1 cellular context compared by ENCODE assay signal in the genomic region with DNA sequence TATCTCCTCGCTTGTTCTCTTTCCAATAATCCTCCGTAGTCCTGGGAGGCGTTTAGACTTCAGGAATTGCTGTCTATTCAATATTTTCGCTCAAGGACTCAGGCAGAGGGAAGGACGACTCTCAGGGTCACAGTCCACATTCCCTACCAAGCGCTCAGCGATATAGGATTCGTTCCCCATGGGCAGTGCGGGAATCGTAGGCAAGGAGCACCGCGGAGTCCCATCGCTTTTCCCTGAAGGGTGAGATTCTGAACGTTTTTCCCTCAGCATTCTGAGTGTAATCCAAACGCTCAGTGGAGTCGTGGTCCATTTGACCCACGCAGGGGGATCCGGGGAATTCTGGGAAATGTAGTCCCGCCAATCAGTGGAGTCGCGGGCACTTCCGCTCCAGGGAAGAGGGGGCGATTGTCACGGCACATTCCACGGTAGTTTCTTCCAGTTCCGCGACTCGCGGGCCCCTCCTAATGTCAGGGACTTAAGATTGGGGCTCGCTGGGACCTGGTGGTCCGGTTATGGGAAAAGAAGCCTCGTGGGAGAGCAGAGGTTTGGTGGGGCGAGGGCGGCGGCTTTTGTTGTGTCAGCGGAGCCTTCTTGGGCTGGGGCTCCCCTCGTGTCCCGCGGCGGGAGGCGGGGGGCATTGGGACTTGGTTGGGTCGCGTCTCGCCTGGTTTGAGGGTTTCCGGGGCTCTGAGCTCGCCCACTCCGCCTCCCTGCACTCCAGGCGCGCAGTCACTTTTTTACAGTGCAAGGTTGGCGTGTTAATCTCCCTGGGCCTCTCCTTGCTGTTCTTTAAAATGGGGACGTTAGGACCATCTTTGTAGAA.
TF ChIP-seq lines count a peak whose summit lies in the region.

A gene (plus strand): TSS at position 364 of the 823 bp plus-strand sequence. CDS start 3,079 bp downstream, outside the sequence.

TF ChIP-seq in HepG2, 621 proteins besides CTCF, POLR2A, EP300 and RAD21 (continued from another document and continues in another):
- TF ChIP-seq, protein P1, sequence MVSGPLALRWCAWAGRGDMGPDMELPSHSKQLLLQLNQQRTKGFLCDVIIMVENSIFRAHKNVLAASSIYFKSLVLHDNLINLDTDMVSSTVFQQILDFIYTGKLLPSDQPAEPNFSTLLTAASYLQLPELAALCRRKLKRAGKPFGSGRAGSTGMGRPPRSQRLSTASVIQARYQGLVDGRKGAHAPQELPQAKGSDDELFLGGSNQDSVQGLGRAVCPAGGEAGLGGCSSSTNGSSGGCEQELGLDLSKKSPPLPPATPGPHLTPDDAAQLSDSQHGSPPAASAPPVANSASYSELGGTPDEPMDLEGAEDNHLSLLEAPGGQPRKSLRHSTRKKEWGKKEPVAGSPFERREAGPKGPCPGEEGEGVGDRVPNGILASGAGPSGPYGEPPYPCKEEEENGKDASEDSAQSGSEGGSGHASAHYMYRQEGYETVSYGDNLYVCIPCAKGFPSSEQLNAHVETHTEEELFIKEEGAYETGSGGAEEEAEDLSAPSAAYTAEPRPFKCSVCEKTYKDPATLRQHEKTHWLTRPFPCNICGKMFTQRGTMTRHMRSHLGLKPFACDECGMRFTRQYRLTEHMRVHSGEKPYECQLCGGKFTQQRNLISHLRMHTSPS (CRISPR knock-in tag; IDR thresholded peaks at IDR 0.05; ENCODE audit: low read depth): no peak
- TF ChIP-seq HNRNPH1 (optimal IDR thresholded peaks at IDR 0.05; ENCODE audit: low read depth, low read length) (no peak), HDAC1 (CRISPR knock-in tag; IDR thresholded peaks at IDR 0.05) (peak; percentile 72), NBN (conservative IDR thresholded peaks at IDR 0.05) (no peak), SRSF1 (optimal IDR thresholded peaks at IDR 0.05; ENCODE audit: low read depth, low read length) (peak; percentile 46), ZFP41 (CRISPR knock-in tag; IDR thresholded peaks at IDR 0.05; ENCODE audit: borderline replicate concordance) (no peak), ATAD3A (CRISPR knock-in tag; IDR thresholded peaks at IDR 0.05) (no peak), HOXA3 (CRISPR knock-in tag; IDR thresholded peaks at IDR 0.05) (peak; percentile 65), RFXANK (CRISPR knock-in tag; IDR thresholded peaks at IDR 0.05) (no peak), PAX8 (CRISPR knock-in tag; IDR thresholded peaks at IDR 0.05; ENCODE audit: borderline replicate concordance) (no peak), U2AF2 (IDR thresholded peaks at IDR 0.05; ENCODE audit: low read depth, low read length) (no peak), ZNF331 (CRISPR knock-in tag; IDR thresholded peaks at IDR 0.05) (no peak), ZNF34 (CRISPR knock-in tag; IDR thresholded peaks at IDR 0.05; ENCODE audit: borderline replicate concordance) (no peak), STAT5B (CRISPR knock-in tag; IDR thresholded peaks at IDR 0.05) (no peak), PHF5A (CRISPR knock-in tag; IDR thresholded peaks at IDR 0.05; ENCODE audit: low read depth, unreplicated experiment) (peak; percentile 36), ZNF577 (CRISPR knock-in tag; IDR thresholded peaks at IDR 0.05; ENCODE audit: borderline replicate concordance, low read depth) (no peak), NFE2L1 (CRISPR knock-in tag; IDR thresholded peaks at IDR 0.05; ENCODE audit: borderline replicate concordance) (no peak), ZNF776 (CRISPR knock-in tag; IDR thresholded peaks at IDR 0.05) (no peak), ELF4 (CRISPR knock-in tag; IDR thresholded peaks at IDR 0.05; ENCODE audit: borderline replicate concordance) (no peak), BORCS8-MEF2B (CRISPR knock-in tag; IDR thresholded peaks at IDR 0.05) (no peak), KMT2A (CRISPR knock-in tag; IDR thresholded peaks at IDR 0.05) (peak; percentile 77; the same call in 1 of the 2 replicates), GATAD2A (CRISPR knock-in tag; IDR thresholded peaks at IDR 0.05) (peak; percentile 84), ZNF563 (CRISPR knock-in tag; IDR thresholded peaks at IDR 0.05) (0 out of 2 replicates have a peak, but pooled peaks have one; percentile 44), ZFP1 (CRISPR knock-in tag; IDR thresholded peaks at IDR 0.05) (no peak; the same call in 1 of the 2 replicates), ZNF749 (CRISPR knock-in tag; IDR thresholded peaks at IDR 0.05; ENCODE audit: borderline replicate concordance) (no peak), ZNF703 (CRISPR knock-in tag; IDR thresholded peaks at IDR 0.05; ENCODE audit: borderline replicate concordance) (no peak), WIZ (CRISPR knock-in tag; IDR thresholded peaks at IDR 0.05) (no peak), ATF1 (CRISPR knock-in tag; IDR thresholded peaks at IDR 0.05) (peak; percentile 65), CENPT (CRISPR knock-in tag; IDR thresholded peaks at IDR 0.05; ENCODE audit: low read depth) (no peak), KDM4B (CRISPR knock-in tag; IDR thresholded peaks at IDR 0.05) (no peak), NR3C1 (CRISPR knock-in tag; IDR thresholded peaks at IDR 0.05) (no peak), MXI1 (IDR thresholded peaks at IDR 0.05; ENCODE audit: borderline replicate concordance, low read depth, low read length) (no peak; the same call in 1 of the 3 replicates), ZBTB20 (CRISPR knock-in tag; IDR thresholded peaks at IDR 0.05; ENCODE audit: borderline replicate concordance, low read depth) (peak; percentile 63; the same call in 1 of the 2 replicates), POGZ (CRISPR knock-in tag; IDR thresholded peaks at IDR 0.05) (peak; percentile 16; the same call in 1 of the 2 replicates), REL (CRISPR knock-in tag; conservative IDR thresholded peaks at IDR 0.05) (no peak), ZNF326 (CRISPR knock-in tag; IDR thresholded peaks at IDR 0.05; ENCODE audit: borderline replicate concordance) (no peak)
- TF ChIP-seq, protein P2, sequence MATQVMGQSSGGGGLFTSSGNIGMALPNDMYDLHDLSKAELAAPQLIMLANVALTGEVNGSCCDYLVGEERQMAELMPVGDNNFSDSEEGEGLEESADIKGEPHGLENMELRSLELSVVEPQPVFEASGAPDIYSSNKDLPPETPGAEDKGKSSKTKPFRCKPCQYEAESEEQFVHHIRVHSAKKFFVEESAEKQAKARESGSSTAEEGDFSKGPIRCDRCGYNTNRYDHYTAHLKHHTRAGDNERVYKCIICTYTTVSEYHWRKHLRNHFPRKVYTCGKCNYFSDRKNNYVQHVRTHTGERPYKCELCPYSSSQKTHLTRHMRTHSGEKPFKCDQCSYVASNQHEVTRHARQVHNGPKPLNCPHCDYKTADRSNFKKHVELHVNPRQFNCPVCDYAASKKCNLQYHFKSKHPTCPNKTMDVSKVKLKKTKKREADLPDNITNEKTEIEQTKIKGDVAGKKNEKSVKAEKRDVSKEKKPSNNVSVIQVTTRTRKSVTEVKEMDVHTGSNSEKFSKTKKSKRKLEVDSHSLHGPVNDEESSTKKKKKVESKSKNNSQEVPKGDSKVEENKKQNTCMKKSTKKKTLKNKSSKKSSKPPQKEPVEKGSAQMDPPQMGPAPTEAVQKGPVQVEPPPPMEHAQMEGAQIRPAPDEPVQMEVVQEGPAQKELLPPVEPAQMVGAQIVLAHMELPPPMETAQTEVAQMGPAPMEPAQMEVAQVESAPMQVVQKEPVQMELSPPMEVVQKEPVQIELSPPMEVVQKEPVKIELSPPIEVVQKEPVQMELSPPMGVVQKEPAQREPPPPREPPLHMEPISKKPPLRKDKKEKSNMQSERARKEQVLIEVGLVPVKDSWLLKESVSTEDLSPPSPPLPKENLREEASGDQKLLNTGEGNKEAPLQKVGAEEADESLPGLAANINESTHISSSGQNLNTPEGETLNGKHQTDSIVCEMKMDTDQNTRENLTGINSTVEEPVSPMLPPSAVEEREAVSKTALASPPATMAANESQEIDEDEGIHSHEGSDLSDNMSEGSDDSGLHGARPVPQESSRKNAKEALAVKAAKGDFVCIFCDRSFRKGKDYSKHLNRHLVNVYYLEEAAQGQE (IDR thresholded peaks at IDR 0.05; ENCODE audit: borderline replicate concordance in 1 of 2, low read depth in 1 of 2, low read length in 2 of 2): no peak
- TF ChIP-seq, protein P3, sequence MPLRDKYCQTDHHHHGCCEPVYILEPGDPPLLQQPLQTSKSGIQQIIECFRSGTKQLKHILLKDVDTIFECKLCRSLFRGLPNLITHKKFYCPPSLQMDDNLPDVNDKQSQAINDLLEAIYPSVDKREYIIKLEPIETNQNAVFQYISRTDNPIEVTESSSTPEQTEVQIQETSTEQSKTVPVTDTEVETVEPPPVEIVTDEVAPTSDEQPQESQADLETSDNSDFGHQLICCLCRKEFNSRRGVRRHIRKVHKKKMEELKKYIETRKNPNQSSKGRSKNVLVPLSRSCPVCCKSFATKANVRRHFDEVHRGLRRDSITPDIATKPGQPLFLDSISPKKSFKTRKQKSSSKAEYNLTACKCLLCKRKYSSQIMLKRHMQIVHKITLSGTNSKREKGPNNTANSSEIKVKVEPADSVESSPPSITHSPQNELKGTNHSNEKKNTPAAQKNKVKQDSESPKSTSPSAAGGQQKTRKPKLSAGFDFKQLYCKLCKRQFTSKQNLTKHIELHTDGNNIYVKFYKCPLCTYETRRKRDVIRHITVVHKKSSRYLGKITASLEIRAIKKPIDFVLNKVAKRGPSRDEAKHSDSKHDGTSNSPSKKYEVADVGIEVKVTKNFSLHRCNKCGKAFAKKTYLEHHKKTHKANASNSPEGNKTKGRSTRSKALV (CRISPR knock-in tag; IDR thresholded peaks at IDR 0.05): no peak
- TF ChIP-seq, protein P4, sequence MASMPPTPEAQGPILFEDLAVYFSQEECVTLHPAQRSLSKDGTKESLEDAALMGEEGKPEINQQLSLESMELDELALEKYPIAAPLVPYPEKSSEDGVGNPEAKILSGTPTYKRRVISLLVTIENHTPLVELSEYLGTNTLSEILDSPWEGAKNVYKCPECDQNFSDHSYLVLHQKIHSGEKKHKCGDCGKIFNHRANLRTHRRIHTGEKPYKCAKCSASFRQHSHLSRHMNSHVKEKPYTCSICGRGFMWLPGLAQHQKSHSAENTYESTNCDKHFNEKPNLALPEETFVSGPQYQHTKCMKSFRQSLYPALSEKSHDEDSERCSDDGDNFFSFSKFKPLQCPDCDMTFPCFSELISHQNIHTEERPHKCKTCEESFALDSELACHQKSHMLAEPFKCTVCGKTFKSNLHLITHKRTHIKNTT (CRISPR knock-in tag; IDR thresholded peaks at IDR 0.05): no peak
- TF ChIP-seq, protein P5, sequence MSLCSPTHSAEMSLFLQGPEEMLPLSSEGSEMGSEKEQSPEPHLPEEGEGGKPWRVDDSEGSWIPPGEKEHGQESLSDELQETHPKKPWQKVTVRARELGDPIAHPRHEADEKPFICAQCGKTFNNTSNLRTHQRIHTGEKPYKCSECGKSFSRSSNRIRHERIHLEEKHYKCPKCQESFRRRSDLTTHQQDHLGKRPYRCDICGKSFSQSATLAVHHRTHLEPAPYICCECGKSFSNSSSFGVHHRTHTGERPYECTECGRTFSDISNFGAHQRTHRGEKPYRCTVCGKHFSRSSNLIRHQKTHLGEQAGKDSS (CRISPR knock-in tag; IDR thresholded peaks at IDR 0.05; ENCODE audit: borderline replicate concordance, low read depth): no peak
- TF ChIP-seq, protein P6, sequence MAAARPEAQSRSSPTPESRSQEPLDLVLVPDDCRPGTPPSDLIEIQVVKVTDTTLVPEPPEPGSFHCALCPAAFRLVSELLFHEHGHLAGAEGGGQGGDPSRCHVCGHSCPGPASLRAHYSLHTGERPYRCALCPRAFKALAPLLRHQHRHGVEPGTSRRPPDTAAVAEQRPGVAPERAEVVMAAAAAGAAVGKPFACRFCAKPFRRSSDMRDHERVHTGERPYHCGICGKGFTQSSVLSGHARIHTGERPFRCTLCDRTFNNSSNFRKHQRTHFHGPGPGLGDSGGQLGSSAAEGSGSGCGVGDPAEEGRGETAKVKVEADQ (CRISPR knock-in tag; IDR thresholded peaks at IDR 0.05; ENCODE audit: borderline replicate concordance): no peak
- TF ChIP-seq, protein P7, sequence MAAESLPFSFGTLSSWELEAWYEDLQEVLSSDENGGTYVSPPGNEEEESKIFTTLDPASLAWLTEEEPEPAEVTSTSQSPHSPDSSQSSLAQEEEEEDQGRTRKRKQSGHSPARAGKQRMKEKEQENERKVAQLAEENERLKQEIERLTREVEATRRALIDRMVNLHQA (CRISPR knock-in tag; IDR thresholded peaks at IDR 0.05): no peak
- TF ChIP-seq, protein P8, sequence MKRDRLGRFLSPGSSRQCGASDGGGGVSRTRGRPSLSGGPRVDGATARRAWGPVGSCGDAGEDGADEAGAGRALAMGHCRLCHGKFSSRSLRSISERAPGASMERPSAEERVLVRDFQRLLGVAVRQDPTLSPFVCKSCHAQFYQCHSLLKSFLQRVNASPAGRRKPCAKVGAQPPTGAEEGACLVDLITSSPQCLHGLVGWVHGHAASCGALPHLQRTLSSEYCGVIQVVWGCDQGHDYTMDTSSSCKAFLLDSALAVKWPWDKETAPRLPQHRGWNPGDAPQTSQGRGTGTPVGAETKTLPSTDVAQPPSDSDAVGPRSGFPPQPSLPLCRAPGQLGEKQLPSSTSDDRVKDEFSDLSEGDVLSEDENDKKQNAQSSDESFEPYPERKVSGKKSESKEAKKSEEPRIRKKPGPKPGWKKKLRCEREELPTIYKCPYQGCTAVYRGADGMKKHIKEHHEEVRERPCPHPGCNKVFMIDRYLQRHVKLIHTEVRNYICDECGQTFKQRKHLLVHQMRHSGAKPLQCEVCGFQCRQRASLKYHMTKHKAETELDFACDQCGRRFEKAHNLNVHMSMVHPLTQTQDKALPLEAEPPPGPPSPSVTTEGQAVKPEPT (CRISPR knock-in tag; IDR thresholded peaks at IDR 0.05; ENCODE audit: low read depth): no peak
- TF ChIP-seq, protein P9, sequence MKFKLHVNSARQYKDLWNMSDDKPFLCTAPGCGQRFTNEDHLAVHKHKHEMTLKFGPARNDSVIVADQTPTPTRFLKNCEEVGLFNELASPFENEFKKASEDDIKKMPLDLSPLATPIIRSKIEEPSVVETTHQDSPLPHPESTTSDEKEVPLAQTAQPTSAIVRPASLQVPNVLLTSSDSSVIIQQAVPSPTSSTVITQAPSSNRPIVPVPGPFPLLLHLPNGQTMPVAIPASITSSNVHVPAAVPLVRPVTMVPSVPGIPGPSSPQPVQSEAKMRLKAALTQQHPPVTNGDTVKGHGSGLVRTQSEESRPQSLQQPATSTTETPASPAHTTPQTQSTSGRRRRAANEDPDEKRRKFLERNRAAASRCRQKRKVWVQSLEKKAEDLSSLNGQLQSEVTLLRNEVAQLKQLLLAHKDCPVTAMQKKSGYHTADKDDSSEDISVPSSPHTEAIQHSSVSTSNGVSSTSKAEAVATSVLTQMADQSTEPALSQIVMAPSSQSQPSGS (CRISPR knock-in tag; IDR thresholded peaks at IDR 0.05): no peak; the same call in 1 of the 2 replicates
- TF ChIP-seq, protein P10, sequence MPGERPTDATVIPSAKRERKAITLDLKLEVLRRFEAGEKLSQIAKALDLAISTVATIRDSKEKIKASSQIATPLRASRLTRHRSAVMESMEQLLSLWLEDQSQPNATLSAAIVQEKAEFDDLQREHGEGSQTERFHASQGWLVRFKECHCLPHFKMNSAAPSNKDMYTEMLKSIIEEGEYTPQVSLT (CRISPR knock-in tag; IDR thresholded peaks at IDR 0.05; ENCODE audit: borderline replicate concordance, low read depth): no peak
- TF ChIP-seq, protein P11, sequence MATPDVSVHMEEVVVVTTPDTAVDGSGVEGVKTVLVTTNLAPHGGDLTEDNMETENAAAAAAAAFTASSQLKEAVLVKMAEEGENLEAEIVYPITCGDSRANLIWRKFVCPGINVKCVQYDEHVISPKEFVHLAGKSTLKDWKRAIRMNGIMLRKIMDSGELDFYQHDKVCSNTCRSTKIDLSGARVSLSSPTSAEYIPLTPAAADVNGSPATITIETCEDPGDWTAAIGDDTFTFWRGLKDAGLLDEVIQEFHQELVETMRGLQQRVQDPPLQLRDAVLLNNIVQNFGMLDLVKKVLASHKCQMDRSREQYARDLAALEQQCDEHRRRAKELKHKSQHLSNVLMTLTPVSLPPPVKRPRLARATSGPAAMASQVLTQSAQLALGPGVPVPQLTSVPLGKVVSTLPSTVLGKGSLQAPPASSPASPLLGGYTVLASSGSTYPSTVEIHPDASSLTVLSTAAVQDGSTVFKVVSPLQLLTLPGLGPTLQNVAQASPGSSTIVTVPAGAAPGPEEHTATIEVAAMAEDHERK (CRISPR knock-in tag; IDR thresholded peaks at IDR 0.05; ENCODE audit: low read depth): peak; percentile 27; the same call in 1 of the 2 replicates
